In genomic region chr3:81463761-81464160, GRCh38 we compare ENCODE assay signal across 14 cellular contexts.
A peak's percentile ranks its signal among the peaks of the same experiment; 100 is the strongest.
DNase-seq lines count a peak whose midpoint lies in the region; ATAC-seq and TF ChIP-seq lines count a peak whose summit lies in the region.
"Had no signal": no experiment of that assay in that cellular context is flagged by ENCODE, and none has a peak within 500 bp of the region (broad histone marks: within the 10 kb centered on the region; RNA-seq: fewer than 3 reads in every experiment).

No MANE protein-coding gene starts in this region.

- H3K79me2 ChIP-seq in GM23248 (ENCODE audit: insufficient read depth), result no peaks in the 10 kb centered on the region

- H3K9me3 ChIP-seq in GM23248 (ENCODE audit: low read depth), result no peaks in the 10 kb centered on the region
- H3K9me3 ChIP-seq: BLaER1 had no signal

- H3K4me3 ChIP-seq in AG10803 (ENCODE audit: low read length) (no peak overlapping the region), GM23248 (peak overlapping the region; percentile 30; the same call in 1 of the 2 replicates)
- H3K4me3 ChIP-seq: BLaER1 had no signal

- H3K27ac ChIP-seq in GM23248, result no peak overlapping the region
- H3K27ac ChIP-seq: 22Rv1, BLaER1 had no signal

- no peaks in the 10 kb centered on the region for H3K27me3 ChIP-seq in GM23248 (replicated peaks; ENCODE audit: insufficient read depth)
- H3K27me3 ChIP-seq: BLaER1 had no signal

- H4K20me1 ChIP-seq in GM23248 (ENCODE audit: insufficient read depth), result no peaks in the 10 kb centered on the region
- H4K20me1 ChIP-seq: BLaER1 had no signal

- H3F3A ChIP-seq in GM23248 (ENCODE audit: insufficient read depth), result peaks cover 9% of the 10 kb centered on the region; the same call in 1 of the 2 replicates

- in situ Hi-C loops in GM23248 (cut with MboI), result no loop called here

- ATAC-seq in SK-N-SH treated with all-trans-retinoic acid at 6 μM for 48 hours (peak; percentile 40; the same call in 2 of the 3 replicates), left lobe of liver (no peak), HG03432 (IDR thresholded peaks at IDR 0.05; ENCODE audit: unreplicated experiment) (no peak)

- H3K9ac ChIP-seq in GM23248, result no peak overlapping the region
- H3K9ac ChIP-seq: BLaER1 had no signal

- peak overlapping the region; percentile 43 for H3K4me2 ChIP-seq in GM23248 (ENCODE audit: unreplicated experiment)
- H3K4me2 ChIP-seq: BLaER1 had no signal

- 8 to 12% methylated on average over 3 of the region's 3 CpGs for WGBS in GM23248 (ENCODE audit: low coverage in 1 of 2, low lambda C conversion rate in 2 of 2, missing lambda C conversion rate in 2 of 2), 2 experiments

- peak overlapping the region; percentile 60 for H2AFZ ChIP-seq in GM23248

- peaks cover 9% of the 10 kb centered on the region; the same call in 1 of the 2 replicates for H3K4me1 ChIP-seq in GM23248 (ENCODE audit: insufficient read depth)
- H3K4me1 ChIP-seq: BLaER1 had no signal

- DNase-seq in AG10803 (ENCODE audit: low read depth) (peak; percentile 68), GM23248 (peak; percentile 28), foreskin melanocyte (peak; percentile 25), left lobe of liver (ENCODE audit: low spot score) (no peak), NCI-H2196 (lab: John Stamatoyannopoulos, UW; ENCODE audit: unreplicated experiment) (no peak)
- DNase-seq: AML-193, DMS 273 treated with DMSO at 0.1 percent for 48 hours, HCEC 1CT, IMR-90, KBM-7 had no signal

- H3K9me2 ChIP-seq in GM23248 (ENCODE audit: insufficient read depth), result no peaks in the 10 kb centered on the region

- no peaks in the 10 kb centered on the region for H3K36me3 ChIP-seq in GM23248 (ENCODE audit: low read depth)
- H3K36me3 ChIP-seq: BLaER1 had no signal

- TF ChIP-seq CTCF in AG10803 (conservative IDR thresholded peaks at IDR 0.05; ENCODE audit: low read length), result no peak

TF ChIP-seq in SK-N-SH treated with all-trans-retinoic acid at 6 μM for 48 hours, 23 proteins besides CTCF, POLR2A, EP300 and RAD21:
- TF ChIP-seq ZFP30 (CRISPR knock-in tag; IDR thresholded peaks at IDR 0.05) (no peak), ZNF8 (CRISPR knock-in tag; IDR thresholded peaks at IDR 0.05) (no peak), TCF4 (CRISPR knock-in tag; IDR thresholded peaks at IDR 0.05; ENCODE audit: borderline replicate concordance) (no peak), ZC3H10 (CRISPR knock-in tag; IDR thresholded peaks at IDR 0.05) (no peak), ZFP3 (CRISPR knock-in tag; IDR thresholded peaks at IDR 0.05) (no peak), OSR1 (CRISPR knock-in tag; IDR thresholded peaks at IDR 0.05) (no peak), SNAI2 (CRISPR knock-in tag; IDR thresholded peaks at IDR 0.05) (no peak), TOX (CRISPR knock-in tag; IDR thresholded peaks at IDR 0.05; ENCODE audit: borderline replicate concordance) (no peak), ZNF70 (CRISPR knock-in tag; IDR thresholded peaks at IDR 0.05) (no peak), PPARA (CRISPR knock-in tag; IDR thresholded peaks at IDR 0.05; ENCODE audit: borderline replicate concordance) (no peak), ESRRG (CRISPR knock-in tag; IDR thresholded peaks at IDR 0.05) (no peak), CREB5 (CRISPR knock-in tag; IDR thresholded peaks at IDR 0.05; ENCODE audit: low read depth) (no peak), CSDC2 (CRISPR knock-in tag; IDR thresholded peaks at IDR 0.05) (no peak), ISL1 (CRISPR knock-in tag; IDR thresholded peaks at IDR 0.05) (no peak), POU6F1 (CRISPR knock-in tag; IDR thresholded peaks at IDR 0.05; ENCODE audit: borderline replicate concordance, low read depth) (no peak)
TF ChIP-seq in SK-N-SH treated with all-trans-retinoic acid at 6 μM for 48 hours: peak in this region for 0.

Comparison
In these comparisons a context has a peak if more than half of its experiments do, and no peak if none do; other contexts are left out.
1. DNase-seq: peak in AG10803 (single experiment), GM23248 (single experiment) and foreskin melanocyte (single experiment); none in left lobe of liver (single experiment) and NCI-H2196 (single experiment).